In the genomic region with DNA sequence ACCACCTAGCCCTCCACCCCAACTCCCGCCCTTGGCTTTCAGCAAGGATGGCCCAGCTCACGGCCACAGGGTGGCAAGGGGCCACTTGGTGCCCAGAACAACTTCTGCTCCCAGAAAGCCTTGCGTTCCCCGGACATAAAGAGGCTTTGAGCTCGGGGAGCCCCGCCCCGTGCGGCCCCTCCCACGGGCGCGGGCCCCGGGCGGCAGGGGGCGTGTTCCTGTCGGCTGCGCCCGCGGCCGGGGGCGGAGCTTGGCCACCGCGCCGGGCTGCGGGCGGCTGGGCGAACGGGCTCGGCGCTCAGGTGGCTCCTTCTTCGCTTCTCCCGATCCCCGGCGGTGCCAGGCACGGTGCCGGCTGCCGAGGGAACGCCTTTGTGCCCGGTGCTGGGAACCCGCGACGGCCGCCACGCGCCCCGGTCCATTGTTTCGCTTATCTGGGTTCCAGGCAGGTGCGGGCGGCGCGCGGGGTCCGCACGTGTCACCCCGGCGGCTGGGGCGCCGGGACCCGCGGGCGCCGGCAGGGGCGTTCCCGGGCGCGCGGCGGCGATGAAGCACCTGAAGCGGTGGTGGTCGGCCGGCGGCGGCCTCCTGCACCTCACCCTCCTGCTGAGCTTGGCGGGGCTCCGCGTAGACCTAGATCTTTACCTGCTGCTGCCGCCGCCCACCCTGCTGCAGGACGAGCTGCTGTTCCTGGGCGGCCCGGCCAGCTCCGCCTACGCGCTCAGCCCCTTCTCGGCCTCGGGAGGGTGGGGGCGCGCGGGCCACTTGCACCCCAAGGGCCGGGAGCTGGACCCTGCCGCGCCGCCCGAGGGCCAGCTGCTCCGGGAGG, we compare ENCODE assay signal across 8 cellular contexts. TPM values are rescaled to one million over a fixed set of nuclear protein-coding genes. Genes with fewer than 3 reads are reported as not detected.
A peak's percentile ranks its signal among the peaks of the same experiment; 100 is the strongest.
DNase-seq lines count a peak whose midpoint lies in the region; ATAC-seq and TF ChIP-seq lines count a peak whose summit lies in the region.

A gene with protein sequence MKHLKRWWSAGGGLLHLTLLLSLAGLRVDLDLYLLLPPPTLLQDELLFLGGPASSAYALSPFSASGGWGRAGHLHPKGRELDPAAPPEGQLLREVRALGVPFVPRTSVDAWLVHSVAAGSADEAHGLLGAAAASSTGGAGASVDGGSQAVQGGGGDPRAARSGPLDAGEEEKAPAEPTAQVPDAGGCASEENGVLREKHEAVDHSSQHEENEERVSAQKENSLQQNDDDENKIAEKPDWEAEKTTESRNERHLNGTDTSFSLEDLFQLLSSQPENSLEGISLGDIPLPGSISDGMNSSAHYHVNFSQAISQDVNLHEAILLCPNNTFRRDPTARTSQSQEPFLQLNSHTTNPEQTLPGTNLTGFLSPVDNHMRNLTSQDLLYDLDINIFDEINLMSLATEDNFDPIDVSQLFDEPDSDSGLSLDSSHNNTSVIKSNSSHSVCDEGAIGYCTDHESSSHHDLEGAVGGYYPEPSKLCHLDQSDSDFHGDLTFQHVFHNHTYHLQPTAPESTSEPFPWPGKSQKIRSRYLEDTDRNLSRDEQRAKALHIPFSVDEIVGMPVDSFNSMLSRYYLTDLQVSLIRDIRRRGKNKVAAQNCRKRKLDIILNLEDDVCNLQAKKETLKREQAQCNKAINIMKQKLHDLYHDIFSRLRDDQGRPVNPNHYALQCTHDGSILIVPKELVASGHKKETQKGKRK (plus strand): TSS at position 246 of the 829 bp plus-strand sequence. CDS start 301 bp downstream, at position 547.

- H3K79me2 ChIP-seq in H9 (ENCODE audit: insufficient read depth, low read length) (peaks cover 33% of the 10 kb centered on the region), MM.1S (ENCODE audit: low read length) (peaks cover 40% of the 10 kb centered on the region)

- H2AFZ ChIP-seq in H9 (ENCODE audit: low read length) (no peak within 1 kb of the TSS), MM.1S (ENCODE audit: low read length) (peak within 1 kb of the TSS; percentile 82)

- no peak within 1 kb of the TSS for H3T11ph ChIP-seq in H9 (ENCODE audit: low read length)

- H3K27me3 ChIP-seq in GM06990 (replicated peaks; ENCODE audit: control insufficient read depth, insufficient read depth, low read length) (no peaks in the 10 kb centered on the region), H9 (ENCODE audit: insufficient read depth, low read length) (no peaks in the 10 kb centered on the region), MM.1S (replicated peaks; ENCODE audit: insufficient read depth, low read length) (no peaks in the 10 kb centered on the region), cardiac muscle cell (peaks cover 37% of the 10 kb centered on the region)

- WGBS in H9 (ENCODE audit: extremely low coverage, insufficient read length, low lambda C conversion rate), result no CpG with 5 or more reads among the region's 95 CpGs

- H3K9me3 Mint-ChIP-seq in H9 (peaks cover 9% of the 10 kb centered on the region in 2 experiments), type B pancreatic cell (no peaks in the 10 kb centered on the region)
- H3K9me3 Mint-ChIP-seq in activated naive CD4-positive, alpha-beta T cell treated with anti-CD3 and anti-CD28 coated beads, Interleukin-2, amount 50 U/mL, for 72 hours, result no peaks in the 10 kb centered on the region

- peak within 1 kb of the TSS; percentile 83 for H3K14ac ChIP-seq in H9 (ENCODE audit: insufficient read depth, low read length)

- H3K9me3 ChIP-seq in H9 (ENCODE audit: control insufficient read depth, low read depth, low read length) (no peaks in the 10 kb centered on the region), MM.1S (replicated peaks; ENCODE audit: insufficient read depth, low read length) (no peaks in the 10 kb centered on the region), cardiac muscle cell (ENCODE audit: low read depth) (no peaks in the 10 kb centered on the region)

- H2BK12ac ChIP-seq in H9 (ENCODE audit: insufficient read length, low read depth, low read length), result no peak within 1 kb of the TSS

- H3K18ac ChIP-seq in H9 (ENCODE audit: insufficient read length, low read depth, low read length), result peak within 1 kb of the TSS; percentile 89

- H3K4me1 Mint-ChIP-seq in H9 (peaks cover 56 to 62% of the 10 kb centered on the region in 2 experiments), type B pancreatic cell (ENCODE audit: unreplicated experiment) (peaks cover 17% of the 10 kb centered on the region)

- peak within 1 kb of the TSS; percentile 69 for H3K4me3 ChIP-seq in GM06990 (replicated peaks; ENCODE audit: low read depth, low read length)
- peak within 1 kb of the TSS; percentile 88 for H3K4me3 ChIP-seq in MM.1S (ENCODE audit: low read length)
- H3K4me3 ChIP-seq in cardiac muscle cell, result peak within 1 kb of the TSS; percentile 47

- peaks cover 34% of the 10 kb centered on the region for H3F3A ChIP-seq in MM.1S (ENCODE audit: insufficient read depth, low read length)

- TF ChIP-seq CTCF in GM06990 (IDR thresholded peaks at IDR 0.05; ENCODE audit: insufficient read depth, low read length, poor library complexity, severe bottlenecking) (no peak), H9 (conservative IDR thresholded peaks at IDR 0.05) (peak; percentile 22; the same call in 1 of the 3 replicates), MM.1S (IDR thresholded peaks at IDR 0.05; ENCODE audit: low read length) (no peak), cardiac muscle cell (IDR thresholded peaks at IDR 0.05; ENCODE audit: low read depth, low read length) (no peak), type B pancreatic cell (conservative IDR thresholded peaks at IDR 0.05) (peak; percentile 32)

- H2AK5ac ChIP-seq in H9 (ENCODE audit: insufficient read length, low read length), result no peak within 1 kb of the TSS

- H2BK20ac ChIP-seq in H9 (ENCODE audit: low read depth, low read length, poor library complexity, severe bottlenecking), result no peak within 1 kb of the TSS

- H3K79me1 ChIP-seq in H9 (ENCODE audit: insufficient read depth, low read depth, low read length, poor library complexity, severe bottlenecking), result no peaks in the 10 kb centered on the region

- H3K4me2 ChIP-seq in H9 (ENCODE audit: insufficient read depth, insufficient read length, low read length) (peak within 1 kb of the TSS; percentile 59), MM.1S (ENCODE audit: low read depth, low read length) (peak within 1 kb of the TSS; percentile 85)

- H3K9ac ChIP-seq in H9 (ENCODE audit: extremely low read depth, insufficient read length, low read length), result peak within 1 kb of the TSS; percentile 88
- H3K9ac ChIP-seq in MM.1S (ENCODE audit: low read length), result peak within 1 kb of the TSS; percentile 84

- no peak within 1 kb of the TSS for H2BK5ac ChIP-seq in H9 (ENCODE audit: insufficient read length, low read length)

- H3K23ac ChIP-seq in H9 (ENCODE audit: insufficient read length, low read depth, low read length), result no peak within 1 kb of the TSS

- H3K27ac Mint-ChIP-seq in H9 (peak within 1 kb of the TSS; percentile 97 to 100 (median 97); a peak in 6 of 7 replicates), type B pancreatic cell (peak within 1 kb of the TSS; percentile 71)
- H3K27ac Mint-ChIP-seq in activated naive CD4-positive, alpha-beta T cell treated with anti-CD3 and anti-CD28 coated beads, Interleukin-2, amount 50 U/mL, for 72 hours, result peak within 1 kb of the TSS; percentile 93 to 96

- H2BK120ac ChIP-seq in H9 (ENCODE audit: low read depth, low read length, poor library complexity, severe bottlenecking), result no peak within 1 kb of the TSS

- no peaks in the 10 kb centered on the region for H3K36me3 ChIP-seq in GM06990 (ENCODE audit: control insufficient read depth, insufficient read depth, low read length)
- no peaks in the 10 kb centered on the region for H3K36me3 ChIP-seq in MM.1S (replicated peaks; ENCODE audit: insufficient read depth, low read length)
- H3K36me3 ChIP-seq in cardiac muscle cell, result no peaks in the 10 kb centered on the region

- H4K91ac ChIP-seq in H9 (ENCODE audit: insufficient read length, low read depth, low read length), result no peak within 1 kb of the TSS

- no peak within 1 kb of the TSS for H3K56ac ChIP-seq in H9 (ENCODE audit: insufficient read length, low read depth, low read length)

- no peak within 1 kb of the TSS for H4K8ac ChIP-seq in H9 (replicated peaks; ENCODE audit: insufficient read length, low read depth, low read length)

- H2BK15ac ChIP-seq in H9 (ENCODE audit: low read depth, low read length), result no peak within 1 kb of the TSS

- H3K23me2 ChIP-seq in H9 (ENCODE audit: insufficient read length, low read depth, low read length, poor library complexity, severe bottlenecking), result peaks cover 11% of the 10 kb centered on the region

- DNase-seq in GM06990 (ENCODE audit: extremely low read depth, insufficient read length), result peak; percentile 91
- DNase-seq in H9, result peak; percentile 87
- DNase-seq in MM.1S, result peak; percentile 93
- DNase-seq in SKM-1 treated with dmso at 0.1 percent for 144 hours (lab: John Stamatoyannopoulos, UW; ENCODE audit: unreplicated experiment), result peak; percentile 81
- peak; percentile 84 to 89 for DNase-seq in activated naive CD4-positive, alpha-beta T cell treated with anti-CD3 and anti-CD28 coated beads, Interleukin-2, amount 50 U/mL, for 72 hours (ENCODE audit: low spot score in 2 of 2)
- peak; percentile 79 to 82 for DNase-seq in cardiac muscle cell (ENCODE audit: low read depth in 1 of 2, low spot score in 1 of 2)
- DNase-seq in pons (ENCODE audit: low spot score), result peak; percentile 89
- DNase-seq in type B pancreatic cell (ENCODE audit: extremely low spot score, unreplicated experiment), result peak; percentile 78

- no peak within 1 kb of the TSS for H4K5ac ChIP-seq in H9 (ENCODE audit: insufficient read length, low read depth, low read length)

- no peaks in the 10 kb centered on the region for H3K9me2 ChIP-seq in MM.1S (replicated peaks; ENCODE audit: insufficient read depth, low read length)

- H3K27ac ChIP-seq in H9 (ENCODE audit: insufficient read length, low read depth, low read length), result peak within 1 kb of the TSS; percentile 94
- peak within 1 kb of the TSS; percentile 84; the same call in 1 of the 2 replicates for H3K27ac ChIP-seq in MM.1S (ENCODE audit: low read length)
- H3K27ac ChIP-seq in cardiac muscle cell, result no peak within 1 kb of the TSS

- peaks cover 20% of the 10 kb centered on the region for H3K27me3 Mint-ChIP-seq in H9 (ENCODE audit: low read depth)
- H3K27me3 Mint-ChIP-seq in type B pancreatic cell, result peaks cover 59% of the 10 kb centered on the region

- peaks cover 19% of the 10 kb centered on the region for H3K4me1 ChIP-seq in H9 (ENCODE audit: insufficient read depth, low read length)
- H3K4me1 ChIP-seq in MM.1S (ENCODE audit: low read length), result peaks cover 26% of the 10 kb centered on the region
- peaks cover 5% of the 10 kb centered on the region for H3K4me1 ChIP-seq in cardiac muscle cell (ENCODE audit: low read depth)

- no peak within 1 kb of the TSS for H3K4ac ChIP-seq in H9 (ENCODE audit: low read depth, low read length)

- H3K4me3 Mint-ChIP-seq in H9 (peak within 1 kb of the TSS; percentile 93 to 100), type B pancreatic cell (peak within 1 kb of the TSS; percentile 87)

- peak; percentile 61 to 77 for ATAC-seq in activated naive CD4-positive, alpha-beta T cell treated with anti-CD3 and anti-CD28 coated beads, Interleukin-2, amount 50 U/mL, for 72 hours

- H4K20me1 ChIP-seq in H9 (ENCODE audit: control insufficient read depth, insufficient read depth, insufficient read length) (no peaks in the 10 kb centered on the region), MM.1S (ENCODE audit: insufficient read depth, low read length) (no peaks in the 10 kb centered on the region)

- H3K36me3 Mint-ChIP-seq in H9 (ENCODE audit: insufficient read depth in 1 of 3, low read depth in 3 of 3) (peaks cover 6 to 33% (median 9%) of the 10 kb centered on the region in 3 experiments; a peak in 6 of 7 replicates), type B pancreatic cell (no peaks in the 10 kb centered on the region)
- H3K36me3 Mint-ChIP-seq in activated naive CD4-positive, alpha-beta T cell treated with anti-CD3 and anti-CD28 coated beads, Interleukin-2, amount 50 U/mL, for 72 hours, result peaks cover 0 to 12% of the 10 kb centered on the region in 2 donors

RNA-seq across cellular contexts. Expression of the gene that starts here (rescaled TPM):
- total RNA-seq in H9 (2021) (46.1 and 46.9 TPM in 2 replicates), cardiac muscle cell (2.1 TPM in 2 replicates), type B pancreatic cell (ENCODE audit: low replicate concordance) (6.5 and 10.5 TPM in 2 replicates)
- 10 to 100 TPM; 13.0 to 24.0 TPM for total RNA-seq in activated naive CD4-positive, alpha-beta T cell treated with anti-CD3 and anti-CD28 coated beads, Interleukin-2, amount 50 U/mL, for 72 hours
- 2.1 and 3.8 TPM in 2 replicates for polyA plus RNA-seq in cardiac muscle cell

Comparison
In these comparisons a context has a peak if more than half of its experiments do, and no peak if none do; other contexts are left out.
1. CTCF ChIP-seq: peak in H9 (single experiment) and type B pancreatic cell (single experiment); none in GM06990 (single experiment), MM.1S (single experiment) and cardiac muscle cell (single experiment).
2. Peak in every context shown above with its lines, with median percentiles within 50 percentile points of each other: DNase-seq, H3K4me3 ChIP-seq and H3K27ac Mint-ChIP-seq.